10 cellular contexts compared by ENCODE assay signal in the genomic region with DNA sequence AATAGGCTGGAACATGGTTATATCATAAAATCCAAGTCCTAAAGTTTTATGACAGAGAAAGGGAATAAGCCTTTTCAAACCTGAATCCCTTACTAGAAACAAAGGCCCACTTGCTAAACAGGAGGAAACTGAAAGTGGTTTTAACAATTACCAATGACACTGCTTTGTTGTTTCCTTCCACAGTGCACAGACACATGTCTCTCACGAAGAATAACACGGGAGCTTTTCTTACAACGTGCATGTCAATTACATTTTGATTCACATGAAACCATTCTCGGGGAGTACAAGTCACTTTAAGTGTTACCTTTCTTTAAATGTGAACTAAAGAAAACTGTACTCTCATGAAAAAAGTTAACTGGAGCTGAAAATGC. TPM values are rescaled to one million over a fixed set of nuclear protein-coding genes. Genes with fewer than 3 reads are reported as not detected.
DNase-seq lines count a peak whose midpoint lies in the region; ATAC-seq, FAIRE-seq and TF ChIP-seq lines count a peak whose summit lies in the region.
"Had no signal": no experiment of that assay in that cellular context is flagged by ENCODE, and none has a peak within 500 bp of the region (broad histone marks: within the 10 kb centered on the region; RNA-seq: fewer than 3 reads in every experiment).

No MANE protein-coding gene starts in this region.

- H3K79me2 ChIP-seq in GM23248 (ENCODE audit: insufficient read depth) = peaks cover 34% of the 10 kb centered on the region

- H3K27me3 ChIP-seq in GM23248 (replicated peaks; ENCODE audit: insufficient read depth) = no peaks in the 10 kb centered on the region
- H3K27me3 ChIP-seq in iPS-18a (ENCODE audit: control insufficient read depth, insufficient read depth, low read length) = peaks cover 4% of the 10 kb centered on the region

- H3K4me1 Mint-ChIP-seq in WTC11 = peaks cover 23% of the 10 kb centered on the region

- H3K9me3 ChIP-seq in A549 (peaks cover 6% of the 10 kb centered on the region; the same call in 1 of the 3 replicates), GM23248 (ENCODE audit: low read depth) (no peaks in the 10 kb centered on the region), iPS-18a (ENCODE audit: control insufficient read depth, low read depth, low read length) (no peaks in the 10 kb centered on the region)

- peaks cover 16% of the 10 kb centered on the region for H3F3A ChIP-seq in GM23248 (ENCODE audit: insufficient read depth)

- H3K4me3 Mint-ChIP-seq in WTC11 = peak overlapping the region; percentile 96

- no peak overlapping the region for H3K27ac Mint-ChIP-seq in WTC11

- H3K4me1 ChIP-seq in A549 = peaks cover 13% of the 10 kb centered on the region
- peaks cover 16% of the 10 kb centered on the region for H3K4me1 ChIP-seq in GM23248 (ENCODE audit: insufficient read depth)
- H3K4me1 ChIP-seq in iPS-18a (ENCODE audit: control insufficient read depth, low read depth, low read length) = peaks cover 10% of the 10 kb centered on the region

- H3K4me2 ChIP-seq in A549 (peak overlapping the region; percentile 93), GM23248 (ENCODE audit: unreplicated experiment) (peak overlapping the region; percentile 81)

- peaks cover 11% of the 10 kb centered on the region for H3K9me3 Mint-ChIP-seq in WTC11

- no peak for TF ChIP-seq EP300 in A549 (IDR thresholded peaks at IDR 0.05)

- 93% methylated on average over 4 of the region's 4 CpGs for WGBS in A549 (ENCODE audit: missing lambda C conversion rate)
- WGBS in GM23248 (ENCODE audit: low coverage in 1 of 2, low lambda C conversion rate in 2 of 2, missing lambda C conversion rate in 2 of 2), 2 experiments = 65 to 68% methylated on average over 4 of the region's 4 CpGs

- ATAC-seq in A549 (no peak), WTC11 (no peak), GM19395 (IDR thresholded peaks at IDR 0.05; ENCODE audit: unreplicated experiment) (no peak), GM21360 (IDR thresholded peaks at IDR 0.05; ENCODE audit: unreplicated experiment) (no peak)

- H3K9me2 ChIP-seq in GM23248 (ENCODE audit: insufficient read depth) = no peaks in the 10 kb centered on the region

- H3K27me3 Mint-ChIP-seq in WTC11 (ENCODE audit: low read depth) = peaks cover 4% of the 10 kb centered on the region

- H3K36me3 Mint-ChIP-seq in WTC11 = peaks cover 10% of the 10 kb centered on the region

- CTCF ChIA-PET in A549 (lab: Yijun Ruan, JAX) = interaction anchor here (0.9 to 3.5 kb wide), 5 partner anchors 202 to 637 kb away, joined by 3 to 28 read pairs (median 3); no protein-coding TSS in a partner anchor
- CTCF ChIA-PET in WTC11 (lab: Charles Lee) = interaction anchor here (0.7 to 2.3 kb wide), 4 partner anchors 13 to 287 kb away, joined by 3 to 15 read pairs (median 3); no protein-coding TSS in a partner anchor

- POLR2A ChIA-PET in A549 (lab: Yijun Ruan, JAX) (interaction anchor here (2.1 kb wide), 1 partner anchor 59 kb away, joined by 14 read pairs; a partner anchor contains a TSS), WTC11 (lab: Charles Lee) (no interaction called here)

- peak overlapping the region; percentile 97 for H2AFZ ChIP-seq in GM23248

- TF ChIP-seq POLR2A in A549 (IDR thresholded peaks at IDR 0.05; ENCODE audit: low read length) = no peak

- H4K20me1 ChIP-seq in GM23248 (ENCODE audit: insufficient read depth) = no peaks in the 10 kb centered on the region

- peak overlapping the region; percentile 56; the same call in 2 of the 3 replicates for H3K4me3 ChIP-seq in A549
- H3K4me3 ChIP-seq in GM23248 = peak overlapping the region; percentile 82
- H3K4me3 ChIP-seq in iPS-18a (ENCODE audit: low read length) = peak overlapping the region; percentile 95

- no peak for FAIRE-seq in A549 (lab: Jason Lieb, UNC)

- H3K9ac ChIP-seq in GM23248 (peak overlapping the region; percentile 90), iPS-18a (ENCODE audit: low read length) (no peak overlapping the region)

- in situ Hi-C loops in GM23248 (cut with MboI) = loop anchor here (25.0 kb wide), 1 partner anchor 501 kb away; no protein-coding TSS in a partner anchor

- TF ChIP-seq RAD21 in A549 (conservative IDR thresholded peaks at IDR 0.05 in 1 of 2, IDR thresholded peaks at IDR 0.05 in 1 of 2) = no peak

- peaks cover 7% of the 10 kb centered on the region; the same call in 1 of the 2 replicates for H3K36me3 ChIP-seq in GM23248 (ENCODE audit: low read depth)
- peaks cover 7% of the 10 kb centered on the region for H3K36me3 ChIP-seq in iPS-18a (ENCODE audit: control insufficient read depth, low read depth, low read length)

- DNase-seq in A549 (ENCODE audit: low read depth in 1 of 2, low spot score in 1 of 2) (no peak), GM23248 (peak; percentile 18), WTC11 (ENCODE audit: low spot score) (no peak), superior temporal gyrus (ENCODE audit: extremely low spot score) (no peak)
- DNase-seq in NK-92 treated with Interleukin-12 subunit alpha and Interleukin-12 subunit beta, amount 100 ng/mL, for 24 hours (lab: John Stamatoyannopoulos, UW) = no peak
- DNase-seq: left cardiac atrium, NCI-H446 treated with DMSO at 0.1 percent for 48 hours had no signal

- H3K27ac ChIP-seq in A549 (no peak overlapping the region), GM23248 (peak overlapping the region; percentile 81), iPS-18a (ENCODE audit: low read length) (no peak overlapping the region)

- TF ChIP-seq CTCF in A549 (IDR thresholded peaks at IDR 0.05) (no peak), WTC11 (IDR thresholded peaks at IDR 0.05) (no peak)

TF ChIP-seq in A549, 52 proteins besides CTCF, POLR2A, EP300 and RAD21:
- no peak for TF ChIP-seq CBX8 (IDR thresholded peaks at IDR 0.05)
- TF ChIP-seq, protein P1, sequence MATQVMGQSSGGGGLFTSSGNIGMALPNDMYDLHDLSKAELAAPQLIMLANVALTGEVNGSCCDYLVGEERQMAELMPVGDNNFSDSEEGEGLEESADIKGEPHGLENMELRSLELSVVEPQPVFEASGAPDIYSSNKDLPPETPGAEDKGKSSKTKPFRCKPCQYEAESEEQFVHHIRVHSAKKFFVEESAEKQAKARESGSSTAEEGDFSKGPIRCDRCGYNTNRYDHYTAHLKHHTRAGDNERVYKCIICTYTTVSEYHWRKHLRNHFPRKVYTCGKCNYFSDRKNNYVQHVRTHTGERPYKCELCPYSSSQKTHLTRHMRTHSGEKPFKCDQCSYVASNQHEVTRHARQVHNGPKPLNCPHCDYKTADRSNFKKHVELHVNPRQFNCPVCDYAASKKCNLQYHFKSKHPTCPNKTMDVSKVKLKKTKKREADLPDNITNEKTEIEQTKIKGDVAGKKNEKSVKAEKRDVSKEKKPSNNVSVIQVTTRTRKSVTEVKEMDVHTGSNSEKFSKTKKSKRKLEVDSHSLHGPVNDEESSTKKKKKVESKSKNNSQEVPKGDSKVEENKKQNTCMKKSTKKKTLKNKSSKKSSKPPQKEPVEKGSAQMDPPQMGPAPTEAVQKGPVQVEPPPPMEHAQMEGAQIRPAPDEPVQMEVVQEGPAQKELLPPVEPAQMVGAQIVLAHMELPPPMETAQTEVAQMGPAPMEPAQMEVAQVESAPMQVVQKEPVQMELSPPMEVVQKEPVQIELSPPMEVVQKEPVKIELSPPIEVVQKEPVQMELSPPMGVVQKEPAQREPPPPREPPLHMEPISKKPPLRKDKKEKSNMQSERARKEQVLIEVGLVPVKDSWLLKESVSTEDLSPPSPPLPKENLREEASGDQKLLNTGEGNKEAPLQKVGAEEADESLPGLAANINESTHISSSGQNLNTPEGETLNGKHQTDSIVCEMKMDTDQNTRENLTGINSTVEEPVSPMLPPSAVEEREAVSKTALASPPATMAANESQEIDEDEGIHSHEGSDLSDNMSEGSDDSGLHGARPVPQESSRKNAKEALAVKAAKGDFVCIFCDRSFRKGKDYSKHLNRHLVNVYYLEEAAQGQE (IDR thresholded peaks at IDR 0.05) = 0 out of 2 replicates have a peak, but pooled peaks have one; percentile 1

TF ChIP-seq in WTC11, 78 proteins besides CTCF, POLR2A, EP300 and RAD21:
- TF ChIP-seq SMAD4 (CRISPR knock-in tag; IDR thresholded peaks at IDR 0.05) = no peak
- TF ChIP-seq ESRRA (CRISPR knock-in tag; IDR thresholded peaks at IDR 0.05; ENCODE audit: borderline replicate concordance) = no peak
- TF ChIP-seq ZNF219 (CRISPR knock-in tag; IDR thresholded peaks at IDR 0.05; ENCODE audit: borderline replicate concordance) = no peak
- TF ChIP-seq GRHL2 (CRISPR knock-in tag; IDR thresholded peaks at IDR 0.05; ENCODE audit: insufficient replicate concordance, severe bottlenecking) = no peak
- TF ChIP-seq, protein P2, sequence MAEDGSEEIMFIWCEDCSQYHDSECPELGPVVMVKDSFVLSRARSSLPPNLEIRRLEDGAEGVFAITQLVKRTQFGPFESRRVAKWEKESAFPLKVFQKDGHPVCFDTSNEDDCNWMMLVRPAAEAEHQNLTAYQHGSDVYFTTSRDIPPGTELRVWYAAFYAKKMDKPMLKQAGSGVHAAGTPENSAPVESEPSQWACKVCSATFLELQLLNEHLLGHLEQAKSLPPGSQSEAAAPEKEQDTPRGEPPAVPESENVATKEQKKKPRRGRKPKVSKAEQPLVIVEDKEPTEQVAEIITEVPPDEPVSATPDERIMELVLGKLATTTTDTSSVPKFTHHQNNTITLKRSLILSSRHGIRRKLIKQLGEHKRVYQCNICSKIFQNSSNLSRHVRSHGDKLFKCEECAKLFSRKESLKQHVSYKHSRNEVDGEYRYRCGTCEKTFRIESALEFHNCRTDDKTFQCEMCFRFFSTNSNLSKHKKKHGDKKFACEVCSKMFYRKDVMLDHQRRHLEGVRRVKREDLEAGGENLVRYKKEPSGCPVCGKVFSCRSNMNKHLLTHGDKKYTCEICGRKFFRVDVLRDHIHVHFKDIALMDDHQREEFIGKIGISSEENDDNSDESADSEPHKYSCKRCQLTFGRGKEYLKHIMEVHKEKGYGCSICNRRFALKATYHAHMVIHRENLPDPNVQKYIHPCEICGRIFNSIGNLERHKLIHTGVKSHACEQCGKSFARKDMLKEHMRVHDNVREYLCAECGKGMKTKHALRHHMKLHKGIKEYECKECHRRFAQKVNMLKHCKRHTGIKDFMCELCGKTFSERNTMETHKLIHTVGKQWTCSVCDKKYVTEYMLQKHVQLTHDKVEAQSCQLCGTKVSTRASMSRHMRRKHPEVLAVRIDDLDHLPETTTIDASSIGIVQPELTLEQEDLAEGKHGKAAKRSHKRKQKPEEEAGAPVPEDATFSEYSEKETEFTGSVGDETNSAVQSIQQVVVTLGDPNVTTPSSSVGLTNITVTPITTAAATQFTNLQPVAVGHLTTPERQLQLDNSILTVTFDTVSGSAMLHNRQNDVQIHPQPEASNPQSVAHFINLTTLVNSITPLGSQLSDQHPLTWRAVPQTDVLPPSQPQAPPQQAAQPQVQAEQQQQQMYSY (CRISPR knock-in tag; IDR thresholded peaks at IDR 0.05) = no peak

RNA-seq across cellular contexts. Expression of a gene that starts 1.4 kb away (rescaled TPM):
- 174 and 186 TPM in 2 replicates for polyA plus RNA-seq in A549 (2011; rRNA removed)
- 51.8 and 61.1 TPM in 2 replicates for polyA plus RNA-seq in A549 (2012; cell fraction: cytosol; rRNA removed)
- polyA plus RNA-seq in A549 (2012; cell fraction: nucleus; rRNA removed) = 7.5 and 11.8 TPM in 2 replicates
- polyA plus RNA-seq in A549 (2017; fragmentation: RNase III; extraction: RNeasy Plus Mini Kit Qiagen cat#74134 plus additional on column Dnase treatment) = 120 to 132 TPM (median 125 TPM) in 3 replicates
- 17.2 and 25.7 TPM in 2 replicates for polyA minus RNA-seq in A549 (2011; rRNA and poly(A)+ RNA removed)
- 12.0 and 24.0 TPM in 2 replicates for total RNA-seq in GM23248 (2014; rRNA removed; shearing (Covaris generic))
- polyA plus RNA-seq in GM23248 (2016; fragmentation: Nextera tagmentation; extraction: Ambion mirVana) = 70.7 and 70.8 TPM in 2 replicates
- 63.5 to 66.8 TPM (median 66.7 TPM) in 3 replicates for total RNA-seq in WTC11 (2021)
